In genomic region chr17:42780816-42781638, GRCh38 we compare ENCODE assay signal across 1 cellular context.
TF ChIP-seq lines count a peak whose summit lies in the region.

No MANE protein-coding gene starts in this region.

TF ChIP-seq in K562, 482 proteins besides CTCF, POLR2A, EP300 and RAD21 (continued from another document):
- TF ChIP-seq ZBTB40 (IDR thresholded peaks at IDR 0.05) (peak; percentile 31; the same call in 1 of the 2 replicates), ZBTB40 (CRISPR knock-in tag; IDR thresholded peaks at IDR 0.05) (no peak), RBFOX2 (IDR thresholded peaks at IDR 0.05; ENCODE audit: low read depth, low read length) (peak; percentile 71), ZNF589 (CRISPR knock-in tag; IDR thresholded peaks at IDR 0.05; ENCODE audit: low read depth) (0 out of 2 replicates have a peak, but pooled peaks have one; percentile 24), NFXL1 (CRISPR knock-in tag; IDR thresholded peaks at IDR 0.05) (no peak), ESRRB (CRISPR knock-in tag; IDR thresholded peaks at IDR 0.05; ENCODE audit: borderline replicate concordance) (no peak), ZNF407 (IDR thresholded peaks at IDR 0.05; ENCODE audit: low read depth) (peak; percentile 64; the same call in 1 of the 2 replicates), NR2F6 (CRISPR knock-in tag; IDR thresholded peaks at IDR 0.05) (no peak), RAD51 (IDR thresholded peaks at IDR 0.05; ENCODE audit: borderline replicate concordance, low read depth) (no peak), RBM14 (IDR thresholded peaks at IDR 0.05; ENCODE audit: borderline replicate concordance, insufficient read depth, low read depth, low read length) (0 out of 2 replicates have a peak, but pooled peaks have one; percentile 72), GATAD2B (IDR thresholded peaks at IDR 0.05; ENCODE audit: borderline replicate concordance) (no peak), ESRRA (IDR thresholded peaks at IDR 0.05; ENCODE audit: borderline replicate concordance, low read depth) (no peak), ZNF668 (CRISPR knock-in tag; IDR thresholded peaks at IDR 0.05) (no peak), PHB (CRISPR knock-in tag; IDR thresholded peaks at IDR 0.05) (peak; percentile 12; the same call in 1 of the 2 replicates), MYNN (IDR thresholded peaks at IDR 0.05) (no peak), MYNN (CRISPR knock-in tag; IDR thresholded peaks at IDR 0.05) (no peak), NCOA6 (IDR thresholded peaks at IDR 0.05) (0 out of 2 replicates have a peak, but pooled peaks have one; percentile 9), MIER1 (IDR thresholded peaks at IDR 0.05; ENCODE audit: low read depth) (no peak), ZNF263 (CRISPR knock-in tag; IDR thresholded peaks at IDR 0.05; ENCODE audit: borderline replicate concordance) (0 out of 2 replicates have a peak, but pooled peaks have one; percentile 16), SETDB1 (IDR thresholded peaks at IDR 0.05; ENCODE audit: low read length) (no peak), HES1 (IDR thresholded peaks at IDR 0.05; ENCODE audit: low read depth) (no peak), ZFX (CRISPR knock-in tag; IDR thresholded peaks at IDR 0.05) (0 out of 2 replicates have a peak, but pooled peaks have one; percentile 1), PCBP2 (IDR thresholded peaks at IDR 0.05; ENCODE audit: low read depth, low read length, poor library complexity, severe bottlenecking) (no peak), ETS1 (conservative IDR thresholded peaks at IDR 0.05; ENCODE audit: control insufficient read depth, low read depth, low read length) (0 out of 2 replicates have a peak, but pooled peaks have one; percentile 21), ZNF449 (CRISPR knock-in tag; IDR thresholded peaks at IDR 0.05) (no peak), DLX4 (CRISPR knock-in tag; IDR thresholded peaks at IDR 0.05) (no peak), ZNF583 (CRISPR knock-in tag; IDR thresholded peaks at IDR 0.05) (no peak), ZBED1 (IDR thresholded peaks at IDR 0.05) (no peak), RBM15 (IDR thresholded peaks at IDR 0.05; ENCODE audit: insufficient read depth, low read length) (no peak), RBM22 (IDR thresholded peaks at IDR 0.05; ENCODE audit: low read depth, low read length, poor library complexity, severe bottlenecking) (peak; percentile 36), POLR2G (IDR thresholded peaks at IDR 0.05; ENCODE audit: low read depth, low read length) (peak; percentile 77), SP1 (CRISPR knock-in tag; IDR thresholded peaks at IDR 0.05) (0 out of 2 replicates have a peak, but pooled peaks have one; percentile 52), ZFPM2 (CRISPR knock-in tag; IDR thresholded peaks at IDR 0.05) (no peak), FOXK1 (CRISPR knock-in tag; IDR thresholded peaks at IDR 0.05; ENCODE audit: borderline replicate concordance) (no peak), TEAD1 (CRISPR knock-in tag; IDR thresholded peaks at IDR 0.05) (no peak), TFAP4 (CRISPR knock-in tag; IDR thresholded peaks at IDR 0.05; ENCODE audit: borderline replicate concordance) (0 out of 2 replicates have a peak, but pooled peaks have one; percentile 14)
